Comparison of ENCODE assay signal across 15 cellular contexts in the genomic region with DNA sequence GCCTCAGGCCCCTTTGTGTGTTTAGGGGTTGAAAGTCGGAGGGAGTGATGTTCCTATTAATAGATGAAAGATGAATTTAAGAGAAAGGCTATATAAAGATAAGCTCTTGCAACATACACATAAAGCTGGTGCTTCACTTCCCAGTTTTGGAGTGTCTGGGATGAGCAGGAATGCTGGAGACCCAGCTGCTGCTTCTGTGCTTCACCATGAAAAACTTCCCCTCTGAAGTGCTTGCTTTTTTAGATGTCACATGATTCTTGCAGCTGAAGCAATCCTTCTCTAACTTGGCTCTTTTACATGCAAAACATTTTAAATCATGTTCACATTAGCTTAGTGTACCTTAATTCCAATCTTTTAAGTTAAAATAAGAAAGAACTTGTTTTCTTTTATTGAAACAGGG. TPM values are rescaled to one million over a fixed set of nuclear protein-coding genes. Genes with fewer than 3 reads are reported as not detected.
"Had no signal": no experiment of that assay in that cellular context is flagged by ENCODE, and none has a peak within 500 bp of the region (broad histone marks: within the 10 kb centered on the region; RNA-seq: fewer than 3 reads in every experiment).

No MANE protein-coding gene starts in this region.

- H3K27me3 ChIP-seq: esophagus squamous epithelium, neutrophil, sigmoid colon, testis had no signal

- H3K4me3 ChIP-seq: esophagus squamous epithelium, sigmoid colon, testis had no signal

- H3K27ac ChIP-seq: esophagus squamous epithelium, neutrophil, sigmoid colon, testis had no signal

- ATAC-seq: activated CD4-positive, CD25-positive, alpha-beta regulatory T cell treated with anti-CD3 and anti-CD28 coated beads, Interleukin-2, amount 50 U/mL, for 24 hours; activated CD8-positive, alpha-beta memory T cell treated with anti-CD3 and anti-CD28 coated beads, Interleukin-2, amount 10 ng/mL, durations not matched to agents 7 days and 5 days; left ventricle myocardium superior had no signal

- H3K4me1 ChIP-seq: esophagus squamous epithelium, sigmoid colon, testis had no signal

- H3K36me3 ChIP-seq: esophagus squamous epithelium, neutrophil, sigmoid colon had no signal

- DNase-seq: activated CD4-positive, alpha-beta T cell treated with anti-CD3 and anti-CD28 coated beads, Interleukin-2, amount 50 U/mL, for 4 hours; activated CD8-positive, alpha-beta memory T cell treated with anti-CD3 and anti-CD28 coated beads, Interleukin-2, amount 10 ng/mL, durations not matched to agents 7 days and 5 days; activated effector memory CD4-positive, alpha-beta T cell treated with Interleukin-2 at 50 U/mL for 16 hours; activated T-cell treated with anti-CD3 and anti-CD28 coated beads, Interleukin-2, amount 50 U/mL, for 24 hours; anterior cingulate cortex; esophagus squamous epithelium; kidney; left ventricle myocardium superior; sigmoid colon; stimulated activated CD4-positive, alpha-beta T cell treated with anti-CD3 and anti-CD28 coated beads, Interleukin-4, amount 100 ng/mL, for 24 hours; testis had no signal

- H3K9me3 ChIP-seq: esophagus squamous epithelium, neutrophil, sigmoid colon, testis had no signal

RNA-seq across cellular contexts. Expression of a gene that starts 19.7 kb away (rescaled TPM):
- total RNA-seq: activated CD8-positive, alpha-beta memory T cell treated with anti-CD3 and anti-CD28 coated beads, Interleukin-2, amount 10 ng/mL, durations not matched to agents 7 days and 5 days; myocyte; T-helper 2 cell treated with Interferon-gamma antibody and Interleukin-4, amounts not matched to agents 100 ng/mL and 5 ng/mL, for 36 hours had no signal
